ENCODE assay signal across 24 cellular contexts in the genomic region with DNA sequence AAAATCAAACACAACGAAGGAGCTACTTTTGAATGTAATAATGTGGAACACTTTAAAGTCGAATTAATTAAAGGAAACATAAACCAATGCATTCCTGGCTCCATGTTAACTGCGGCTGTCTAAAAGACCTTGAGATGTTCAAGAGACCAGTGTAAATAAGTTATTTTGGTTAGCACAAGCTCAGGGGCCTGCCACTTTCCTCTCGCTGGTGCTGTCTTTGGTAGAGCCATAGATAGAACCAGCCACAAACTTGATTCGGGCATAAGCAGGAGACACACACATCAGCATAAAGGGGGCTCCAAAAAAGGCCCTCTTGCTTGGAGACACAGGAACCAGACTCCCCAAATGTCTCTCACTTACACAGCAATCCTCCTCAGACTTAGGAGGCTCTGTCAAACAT.
"Had no signal": no experiment of that assay in that cellular context is flagged by ENCODE, and none has a peak within 500 bp of the region (broad histone marks: within the 10 kb centered on the region; RNA-seq: fewer than 3 reads in every experiment).

No MANE protein-coding gene starts in this region.

- ATAC-seq: gastroesophageal sphincter; left lung; mucosa of descending colon; natural killer cell treated with Interleukin-12 subunit alpha and Interleukin-12 subunit beta and Interleukin-15 and Interleukin-18, amount 100 ng/mL, for 72 hours; pancreas; sciatic nerve; stimulated activated effector memory CD8-positive, alpha-beta T cell treated with anti-CD3 and anti-CD28 coated beads, Interleukin-12 subunit alpha, Interleukin-12 subunit beta, amount 100 ng/mL, for 72 hours had no signal

- H3K36me3 Mint-ChIP-seq: memory B cell; naive B cell; natural killer cell treated with Interleukin-12 subunit alpha and Interleukin-12 subunit beta and Interleukin-15 and Interleukin-18, amount 100 ng/mL, for 72 hours; stimulated activated effector memory CD8-positive, alpha-beta T cell treated with anti-CD3 and anti-CD28 coated beads, Interleukin-12 subunit alpha, Interleukin-12 subunit beta, amount 100 ng/mL, for 72 hours had no signal

- H3K4me1 ChIP-seq: left lung, pancreas, testis, tibial artery had no signal

- H3K4me1 Mint-ChIP-seq: memory B cell; naive B cell; neural crest cell; stimulated activated effector memory CD8-positive, alpha-beta T cell treated with anti-CD3 and anti-CD28 coated beads, Interleukin-12 subunit alpha, Interleukin-12 subunit beta, amount 100 ng/mL, for 72 hours had no signal

- DNase-seq: dorsolateral prefrontal cortex; effector CD4-positive, alpha-beta T cell; kidney; left lung; mucosa of descending colon; naive B cell; pancreas; retina; stimulated activated CD4-positive, alpha-beta T cell treated with anti-CD3 and anti-CD28 coated beads, Interleukin-2, amount 100 ng/mL, for 24 hours; stimulated activated CD4-positive, alpha-beta T cell treated with anti-CD3 and anti-CD28 coated beads, Interleukin-4, amount 100 ng/mL, for 24 hours; stimulated activated naive CD4-positive, alpha-beta T cell treated with Interleukin-2 at 50 U/mL for 16 hours; stomach; substantia nigra; testis; tibial artery; upper lobe of left lung had no signal

- H3K9me3 ChIP-seq: gastroesophageal sphincter, left lung, mucosa of descending colon, neutrophil, pancreas, stomach, testis, tibial artery, upper lobe of left lung had no signal

- H3K27me3 ChIP-seq: gastroesophageal sphincter, left lung, neutrophil, pancreas, stomach, testis, upper lobe of left lung had no signal

- H3K4me3 Mint-ChIP-seq: memory B cell; naive B cell; natural killer cell treated with Interleukin-12 subunit alpha and Interleukin-12 subunit beta and Interleukin-15 and Interleukin-18, amount 100 ng/mL, for 72 hours; neural crest cell; stimulated activated effector memory CD8-positive, alpha-beta T cell treated with anti-CD3 and anti-CD28 coated beads, Interleukin-12 subunit alpha, Interleukin-12 subunit beta, amount 100 ng/mL, for 72 hours had no signal

- H3K9me3 Mint-ChIP-seq: natural killer cell treated with Interleukin-12 subunit alpha and Interleukin-12 subunit beta and Interleukin-15 and Interleukin-18, amount 100 ng/mL, for 72 hours; stimulated activated effector memory CD8-positive, alpha-beta T cell treated with anti-CD3 and anti-CD28 coated beads, Interleukin-12 subunit alpha, Interleukin-12 subunit beta, amount 100 ng/mL, for 72 hours had no signal

- H3K27ac ChIP-seq: dorsolateral prefrontal cortex, left lung, neutrophil, pancreas, testis, tibial artery, upper lobe of left lung had no signal

- H3K27ac Mint-ChIP-seq: memory B cell; naive B cell; natural killer cell treated with Interleukin-12 subunit alpha and Interleukin-12 subunit beta and Interleukin-15 and Interleukin-18, amount 100 ng/mL, for 72 hours; stimulated activated effector memory CD8-positive, alpha-beta T cell treated with anti-CD3 and anti-CD28 coated beads, Interleukin-12 subunit alpha, Interleukin-12 subunit beta, amount 100 ng/mL, for 72 hours had no signal

- H3K4me3 ChIP-seq: dorsolateral prefrontal cortex, gastroesophageal sphincter, left lung, lung, mucosa of descending colon, pancreas, stomach, testis, tibial artery, upper lobe of left lung had no signal
